Comparison of ENCODE assay signal across 22 cellular contexts in genomic region chr22:41782751-41783150, GRCh38. TPM values are rescaled to one million over a fixed set of nuclear protein-coding genes. Genes with fewer than 3 reads are reported as not detected.
DNase-seq lines count a peak whose midpoint lies in the region; ATAC-seq, FAIRE-seq and TF ChIP-seq lines count a peak whose summit lies in the region.
"Had no signal": no experiment of that assay in that cellular context is flagged by ENCODE, and none has a peak within 500 bp of the region (broad histone marks: within the 10 kb centered on the region; RNA-seq: fewer than 3 reads in every experiment).

No MANE protein-coding gene starts in this region.

- no peaks in the 10 kb centered on the region for H3K27me3 Mint-ChIP-seq in stimulated activated naive CD8-positive, alpha-beta T cell treated with anti-CD3 and anti-CD28 coated beads, Interleukin-15, Interleukin-2, amounts not matched to agents 100 ng/mL and 50 ng/mL, for 24 hours
- H3K27me3 Mint-ChIP-seq in activated CD4-positive, alpha-beta memory T cell treated with anti-CD3 and anti-CD28 coated beads, Interleukin-2, amount 10 ng/mL, durations not matched to agents 7 days and 5 days: no peaks in the 10 kb centered on the region
- peaks cover 3% of the 10 kb centered on the region for H3K27me3 Mint-ChIP-seq in glutamatergic neuron (ENCODE audit: unreplicated experiment)

- no peaks in the 10 kb centered on the region for H3K9me3 ChIP-seq in pancreas
- H3K9me3 ChIP-seq: heart left ventricle, thoracic aorta had no signal

- H3K27ac Mint-ChIP-seq in stimulated activated naive CD8-positive, alpha-beta T cell treated with anti-CD3 and anti-CD28 coated beads, Interleukin-15, Interleukin-2, amounts not matched to agents 100 ng/mL and 50 ng/mL, for 24 hours: peak overlapping the region; percentile 82
- H3K27ac Mint-ChIP-seq in activated CD4-positive, alpha-beta memory T cell treated with anti-CD3 and anti-CD28 coated beads, Interleukin-2, amount 10 ng/mL, durations not matched to agents 7 days and 5 days: peak overlapping the region; percentile 97
- H3K27ac Mint-ChIP-seq in glutamatergic neuron (ENCODE audit: unreplicated experiment): peak overlapping the region; percentile 33
- H3K27ac Mint-ChIP-seq: H9 had no signal

- no peaks in the 10 kb centered on the region for H3K9me3 Mint-ChIP-seq in stimulated activated naive CD8-positive, alpha-beta T cell treated with anti-CD3 and anti-CD28 coated beads, Interleukin-15, Interleukin-2, amounts not matched to agents 100 ng/mL and 50 ng/mL, for 24 hours
- no peaks in the 10 kb centered on the region for H3K9me3 Mint-ChIP-seq in activated CD4-positive, alpha-beta memory T cell treated with anti-CD3 and anti-CD28 coated beads, Interleukin-2, amount 10 ng/mL, durations not matched to agents 7 days and 5 days
- H3K9me3 Mint-ChIP-seq in glutamatergic neuron (ENCODE audit: unreplicated experiment): no peaks in the 10 kb centered on the region
- H3K9me3 Mint-ChIP-seq: H9 had no signal

- no peak for DNase-seq in stimulated activated naive CD8-positive, alpha-beta T cell treated with anti-CD3 and anti-CD28 coated beads, Interleukin-15, Interleukin-2, amounts not matched to agents 100 U/mL and 50 U/mL, for 24 hours
- no peak for DNase-seq in activated CD4-positive, alpha-beta memory T cell treated with anti-CD3 and anti-CD28 coated beads, Interleukin-2, amount 10 ng/mL, durations not matched to agents 7 days and 5 days
- DNase-seq in glutamatergic neuron (no peak), RKO (ENCODE audit: low spot score) (no peak), pancreas (no peak), retina (no peak)
- DNase-seq: activated CD4-positive, alpha-beta T cell treated with anti-CD3 and anti-CD28 coated beads for 1 hour; activated effector memory CD4-positive, alpha-beta T cell treated with Interleukin-2 at 50 U/mL for 16 hours; brain microvascular endothelial cell; H9; heart left ventricle; Kasumi-1; mesenchymal stem cell; NCI-H1417 treated with DMSO at 0.1 percent for 48 hours; NCI-H345; right cardiac atrium had no signal

- peak overlapping the region; percentile 79 for H3K4me3 Mint-ChIP-seq in stimulated activated naive CD8-positive, alpha-beta T cell treated with anti-CD3 and anti-CD28 coated beads, Interleukin-15, Interleukin-2, amounts not matched to agents 100 ng/mL and 50 ng/mL, for 24 hours
- H3K4me3 Mint-ChIP-seq in activated CD4-positive, alpha-beta memory T cell treated with anti-CD3 and anti-CD28 coated beads, Interleukin-2, amount 10 ng/mL, durations not matched to agents 7 days and 5 days: peak overlapping the region; percentile 85
- no peak overlapping the region for H3K4me3 Mint-ChIP-seq in glutamatergic neuron (ENCODE audit: unreplicated experiment)
- H3K4me3 Mint-ChIP-seq: H9 had no signal

- no peaks in the 10 kb centered on the region for H3K4me1 ChIP-seq in pancreas

- no peaks in the 10 kb centered on the region for H3K27me3 ChIP-seq in pancreas
- H3K27me3 ChIP-seq: brain microvascular endothelial cell, dorsolateral prefrontal cortex, heart left ventricle had no signal

- no peaks in the 10 kb centered on the region for H3K36me3 ChIP-seq in pancreas
- H3K36me3 ChIP-seq: brain microvascular endothelial cell, heart left ventricle, thoracic aorta had no signal

- 71 to 86% methylated on average over 2 of the region's 2 CpGs for WGBS in pancreas, 2 donors

- H3K4me3 ChIP-seq in pancreas: no peak overlapping the region
- H3K4me3 ChIP-seq: thoracic aorta had no signal

- no peak for ATAC-seq in stimulated activated naive CD8-positive, alpha-beta T cell treated with anti-CD3 and anti-CD28 coated beads, Interleukin-15, Interleukin-2, amounts not matched to agents 100 U/mL and 50 U/mL, for 24 hours
- ATAC-seq in GM21367 (IDR thresholded peaks at IDR 0.05; ENCODE audit: unreplicated experiment) (no peak), pancreas (no peak)
- ATAC-seq: heart left ventricle, right cardiac atrium, Right ventricle myocardium inferior had no signal

- no peak for FAIRE-seq in pancreas (lab: Jason Lieb, UNC)
- FAIRE-seq: islet of Langerhans had no signal

- peaks cover 44% of the 10 kb centered on the region for H3K4me1 Mint-ChIP-seq in stimulated activated naive CD8-positive, alpha-beta T cell treated with anti-CD3 and anti-CD28 coated beads, Interleukin-15, Interleukin-2, amounts not matched to agents 100 ng/mL and 50 ng/mL, for 24 hours (ENCODE audit: low read depth)
- H3K4me1 Mint-ChIP-seq in activated CD4-positive, alpha-beta memory T cell treated with anti-CD3 and anti-CD28 coated beads, Interleukin-2, amount 10 ng/mL, durations not matched to agents 7 days and 5 days: peaks cover 56% of the 10 kb centered on the region
- peaks cover 9% of the 10 kb centered on the region for H3K4me1 Mint-ChIP-seq in glutamatergic neuron (ENCODE audit: low read depth, unreplicated experiment)

- POLR2A ChIA-PET in activated CD4-positive, alpha-beta memory T cell treated with anti-CD3 and anti-CD28 coated beads, Interleukin-2, amount 10 ng/mL, durations not matched to agents 7 days and 5 days (lab: Charles Lee): interaction anchor here (0.9 to 9.1 kb wide), 17 partner anchors 9 to 216 kb away, joined by 3 to 366 read pairs (median 16); partner anchors contain the start of genes CCDC134, CENPM, DESI1 and MEI1

- H3K27ac ChIP-seq in pancreas: no peak overlapping the region
- H3K27ac ChIP-seq: brain microvascular endothelial cell, thoracic aorta had no signal

- no peak for TF ChIP-seq CTCF in glutamatergic neuron (IDR thresholded peaks at IDR 0.05; ENCODE audit: partially characterized antibody, unreplicated experiment)
- no peak for TF ChIP-seq CTCF in pancreas (IDR thresholded peaks at IDR 0.05)

- CTCF ChIA-PET in activated CD4-positive, alpha-beta memory T cell treated with anti-CD3 and anti-CD28 coated beads, Interleukin-2, amount 10 ng/mL, durations not matched to agents 7 days and 5 days (lab: Charles Lee): interaction anchor here (0.6 to 5.9 kb wide), 8 partner anchors 18 to 158 kb away, joined by 3 to 47 read pairs (median 3); partner anchors contain the start of gene CCDC134

- H3K36me3 Mint-ChIP-seq in stimulated activated naive CD8-positive, alpha-beta T cell treated with anti-CD3 and anti-CD28 coated beads, Interleukin-15, Interleukin-2, amounts not matched to agents 100 ng/mL and 50 ng/mL, for 24 hours (ENCODE audit: low read depth): peaks cover 4% of the 10 kb centered on the region
- H3K36me3 Mint-ChIP-seq in activated CD4-positive, alpha-beta memory T cell treated with anti-CD3 and anti-CD28 coated beads, Interleukin-2, amount 10 ng/mL, durations not matched to agents 7 days and 5 days (ENCODE audit: low read depth): peaks cover 36% of the 10 kb centered on the region
- no peaks in the 10 kb centered on the region for H3K36me3 Mint-ChIP-seq in glutamatergic neuron (ENCODE audit: unreplicated experiment)

- intact Hi-C loops in pancreas (cut with DNase I): no loop called here

RNA-seq across cellular contexts. Expression of gene CCDC134, which starts 17.7 kb away (rescaled TPM):
- 10 to 100 TPM; 17.9 to 20.3 TPM for total RNA-seq in activated CD4-positive, alpha-beta memory T cell treated with anti-CD3 and anti-CD28 coated beads, Interleukin-2, amount 10 ng/mL, durations not matched to agents 7 days and 5 days
- total RNA-seq in glutamatergic neuron (ENCODE audit: unreplicated experiment) (9.4 TPM), pancreas (1 to 10 TPM; 2.9 to 7.6 (median 4.9) TPM)
- 1 to 10 TPM; 1.9 to 2.0 TPM for polyA plus RNA-seq in pancreas

RNA-seq across cellular contexts. Expression of gene SREBF2, which starts 50.2 kb away (rescaled TPM):
- total RNA-seq in activated CD4-positive, alpha-beta memory T cell treated with anti-CD3 and anti-CD28 coated beads, Interleukin-2, amount 10 ng/mL, durations not matched to agents 7 days and 5 days: 100 to 1,000 TPM; 150 to 157 TPM
- total RNA-seq in glutamatergic neuron (ENCODE audit: unreplicated experiment) (291 TPM), pancreas (10 to 100 TPM; 28.2 to 44.8 (median 34.3) TPM)
- 10 to 100 TPM; 32.7 to 37.3 TPM for polyA plus RNA-seq in pancreas

Comparison
In these comparisons a context has a peak if more than half of its experiments do, and no peak if none do; other contexts are left out.
1. H3K27ac Mint-ChIP-seq: peak in every context shown above with its lines; median percentile 97 in activated CD4-positive, alpha-beta memory T cell treated with anti-CD3 and anti-CD28 coated beads, Interleukin-2, amount 10 ng/mL, durations not matched to agents 7 days and 5 days; 82 in stimulated activated naive CD8-positive, alpha-beta T cell treated with anti-CD3 and anti-CD28 coated beads, Interleukin-15, Interleukin-2, amounts not matched to agents 100 ng/mL and 50 ng/mL, for 24 hours; 33 in glutamatergic neuron.